18 cellular contexts compared by ENCODE assay signal in the genomic region with DNA sequence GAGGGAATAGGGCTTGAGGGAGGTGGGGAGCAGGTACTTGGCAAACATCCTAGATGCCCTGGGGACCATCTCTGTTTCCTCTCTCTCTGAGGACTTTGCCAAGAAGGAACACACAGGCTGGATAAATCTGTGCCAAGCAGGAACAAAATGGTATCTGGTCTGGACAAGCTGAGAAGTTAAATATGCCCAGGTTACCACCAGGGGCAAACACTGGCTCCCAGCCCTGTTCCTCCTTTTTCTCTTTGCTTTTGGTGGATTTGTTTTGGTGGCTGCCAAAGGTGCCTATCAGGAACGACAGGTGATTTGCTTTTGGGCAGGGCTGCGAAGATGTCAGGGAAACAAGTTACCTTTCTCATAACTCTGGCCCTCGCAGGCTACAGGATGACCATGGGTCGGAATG.
"Had no signal": no experiment of that assay in that cellular context is flagged by ENCODE, and none has a peak within 500 bp of the region (broad histone marks: within the 10 kb centered on the region; RNA-seq: fewer than 3 reads in every experiment).

No MANE protein-coding gene starts in this region.

- H3K36me3 Mint-ChIP-seq: activated naive CD8-positive, alpha-beta T cell treated with anti-CD3 and anti-CD28 coated beads for 36 hours; memory B cell; stimulated activated effector memory CD8-positive, alpha-beta T cell treated with anti-CD3 and anti-CD28 coated beads, Interleukin-12 subunit alpha, Interleukin-12 subunit beta, amount 100 ng/mL, for 72 hours had no signal

- H3K9me3 Mint-ChIP-seq: activated naive CD8-positive, alpha-beta T cell treated with anti-CD3 and anti-CD28 coated beads for 36 hours; memory B cell; nephron; stimulated activated effector memory CD8-positive, alpha-beta T cell treated with anti-CD3 and anti-CD28 coated beads, Interleukin-12 subunit alpha, Interleukin-12 subunit beta, amount 100 ng/mL, for 72 hours; stimulated activated naive CD8-positive, alpha-beta T cell treated with anti-CD3 and anti-CD28 coated beads, Interleukin-15, amount 100 ng/mL, for 72 hours; T-helper 2 cell treated with Interferon-gamma antibody and Interleukin-4, amounts not matched to agents 5 μg/mL and 100 μg/mL, for 36 hours had no signal

- H3K27ac ChIP-seq: coronary artery, gastroesophageal sphincter, right lobe of liver, uterus, WERI-Rb-1 had no signal

- DNase-seq: activated naive CD4-positive, alpha-beta T cell treated with Interleukin-2 at 50 U/mL for 16 hours; activated naive CD8-positive, alpha-beta T cell treated with anti-CD3 and anti-CD28 coated beads for 36 hours; activated T-cell treated with anti-CD3 and anti-CD28 coated beads, Interleukin-2, amount 50 U/mL, for 48 hours; cerebellar nuclear complex; hypothalamus; left ventricle myocardium superior; stimulated activated CD4-positive, alpha-beta T cell treated with anti-CD3 and anti-CD28 coated beads, Interleukin-1b, Interleukin-23, amount 100 ng/mL, for 48 hours; stimulated activated naive CD8-positive, alpha-beta T cell treated with anti-CD3 and anti-CD28 coated beads, Interleukin-15, amount 100 ng/mL, for 72 hours; trophoblast cell; uterus; WERI-Rb-1 had no signal

- H3K4me1 Mint-ChIP-seq: activated naive CD8-positive, alpha-beta T cell treated with anti-CD3 and anti-CD28 coated beads for 36 hours; memory B cell had no signal

- H3K4me3 Mint-ChIP-seq: activated naive CD8-positive, alpha-beta T cell treated with anti-CD3 and anti-CD28 coated beads for 36 hours; memory B cell; stimulated activated effector memory CD8-positive, alpha-beta T cell treated with anti-CD3 and anti-CD28 coated beads, Interleukin-12 subunit alpha, Interleukin-12 subunit beta, amount 100 ng/mL, for 72 hours; stimulated activated naive CD8-positive, alpha-beta T cell treated with anti-CD3 and anti-CD28 coated beads, Interleukin-15, amount 100 ng/mL, for 72 hours; T-helper 2 cell treated with Interferon-gamma antibody and Interleukin-4, amounts not matched to agents 5 μg/mL and 100 μg/mL, for 36 hours had no signal

- H3K27ac Mint-ChIP-seq: activated naive CD8-positive, alpha-beta T cell treated with anti-CD3 and anti-CD28 coated beads for 36 hours; memory B cell; stimulated activated effector memory CD8-positive, alpha-beta T cell treated with anti-CD3 and anti-CD28 coated beads, Interleukin-12 subunit alpha, Interleukin-12 subunit beta, amount 100 ng/mL, for 72 hours; T-helper 2 cell treated with Interferon-gamma antibody and Interleukin-4, amounts not matched to agents 5 μg/mL and 100 μg/mL, for 36 hours had no signal
